ENCODE assay signal across 8 cellular contexts in genomic region chrX:51144828-51145442, GRCh38.
A peak's percentile ranks its signal among the peaks of the same experiment; 100 is the strongest.
DNase-seq lines count a peak whose midpoint lies in the region; ATAC-seq, FAIRE-seq and TF ChIP-seq lines count a peak whose summit lies in the region.

No MANE protein-coding gene starts in this region.

- TF ChIP-seq RAD21 in IMR-90 (IDR thresholded peaks at IDR 0.05; ENCODE audit: low read length) (peak; percentile 35), SK-N-SH (IDR thresholded peaks at IDR 0.05; ENCODE audit: low read length) (peak; percentile 66)

- H2BK120ac ChIP-seq in IMR-90 (ENCODE audit: low read depth, low read length): no peak overlapping the region

- peak; percentile 67 for ATAC-seq in GM18861 (IDR thresholded peaks at IDR 0.05; ENCODE audit: unreplicated experiment)
- peak; percentile 48; the same call in 1 of the 2 replicates for ATAC-seq in IMR-90 (ENCODE audit: low read depth)
- peak in 3 of 4 donors; percentile 60 to 75 (median 74) for ATAC-seq in pancreas
- no peak for ATAC-seq in GM21723 (IDR thresholded peaks at IDR 0.05; ENCODE audit: unreplicated experiment)
- no peak for ATAC-seq in HG02973 (IDR thresholded peaks at IDR 0.05; ENCODE audit: unreplicated experiment)

- H3K9ac ChIP-seq in IMR-90 (ENCODE audit: low read depth, low read length): no peak overlapping the region
- no peak overlapping the region for H3K9ac ChIP-seq in SK-N-SH
- no peak overlapping the region for H3K9ac ChIP-seq in endothelial cell of umbilical vein (replicated peaks; ENCODE audit: extremely low read depth, insufficient read depth, low read length)

- no peak overlapping the region for H3K14ac ChIP-seq in IMR-90 (replicated peaks; ENCODE audit: low read depth, low read length)

- H3K79me1 ChIP-seq in IMR-90 (ENCODE audit: low read depth in 1 of 2, low read length in 2 of 2): no peaks in the 10 kb centered on the region

- TF ChIP-seq POLR2A in IMR-90 (IDR thresholded peaks at IDR 0.05; ENCODE audit: low read depth, low read length) (no peak), endothelial cell of umbilical vein (IDR thresholded peaks at IDR 0.05; ENCODE audit: low read depth, low read length) (no peak)

- intact Hi-C loops in Calu3 (cut with micrococcal nuclease; ENCODE audit: unreplicated experiment) (loop anchor here (2.0 to 10.0 kb wide), 2 partner anchors 270 to 316 kb away; no protein-coding TSS in a partner anchor), IMR-90 (cut with micrococcal nuclease) (loop anchor here (5.0 kb wide), 1 partner anchor 277 kb away; no protein-coding TSS in a partner anchor), endothelial cell of umbilical vein (cut with micrococcal nuclease) (loop anchor here (2.0 to 5.0 kb wide), 2 partner anchors 276 to 317 kb away; no protein-coding TSS in a partner anchor), pancreas (cut with DNase I) (no loop called here)

- H3K4me1 ChIP-seq in IMR-90 (ENCODE audit: control insufficient read depth, insufficient read depth, low read length): no peaks in the 10 kb centered on the region
- H3K4me1 ChIP-seq in SK-N-SH (ENCODE audit: control insufficient read depth in 1 of 2, insufficient read depth in 2 of 2, low read depth in 1 of 2, low read length in 1 of 2): no peaks in the 10 kb centered on the region
- no peaks in the 10 kb centered on the region for H3K4me1 ChIP-seq in endothelial cell of umbilical vein (ENCODE audit: control insufficient read depth, extremely low read depth, insufficient read depth, low read length)
- no peaks in the 10 kb centered on the region for H3K4me1 ChIP-seq in pancreas

- no CpG with 5 or more reads among the region's 3 CpGs for WGBS in IMR-90 (ENCODE audit: extremely low coverage in 2 of 2, insufficient read length in 1 of 2), 2 experiments
- WGBS in SK-N-SH (ENCODE audit: low lambda C conversion rate): 0% methylated on average over 3 of the region's 3 CpGs
- WGBS in pancreas, 2 donors: 26 to 38% methylated on average over 3 of the region's 3 CpGs

- peaks cover 33% of the 10 kb centered on the region for H3K27me3 Mint-ChIP-seq in Calu3 (ENCODE audit: unreplicated experiment)

- no peak overlapping the region for H3K4ac ChIP-seq in IMR-90 (ENCODE audit: low read depth, low read length)

- TF ChIP-seq EP300 in SK-N-SH (IDR thresholded peaks at IDR 0.05; ENCODE audit: borderline replicate concordance in 1 of 2, low read depth in 1 of 2, low read length in 1 of 2): no peak

- H3K4me3 ChIP-seq in IMR-90 (ENCODE audit: insufficient read depth, low read depth, low read length) (no peak overlapping the region), SK-N-SH (ENCODE audit: low read depth in 2 of 2, low read length in 1 of 2) (peak overlapping the region in 1 of 2 experiments; percentile 19; a peak in 1 of 4 replicates), endothelial cell of umbilical vein (replicated peaks in 1 of 3; ENCODE audit: insufficient read depth in 1 of 3, low read depth in 1 of 3, low read length in 3 of 3) (no peak overlapping the region), pancreas (no peak overlapping the region)

- dilution Hi-C loops in IMR-90 (cut with HindIII; ENCODE audit: low sequenced_read_pairs, unreplicated experiment) (no loop called here), endothelial cell of umbilical vein (cut with MboI; ENCODE audit: extremely low pct_ligation_motif_present, low sequenced_read_pairs) (no loop called here)

- H2BK15ac ChIP-seq in IMR-90 (ENCODE audit: low read depth, low read length): no peak overlapping the region

- H3K27ac Mint-ChIP-seq in Calu3 (ENCODE audit: unreplicated experiment): no peak overlapping the region

- no peaks in the 10 kb centered on the region for H4K20me1 ChIP-seq in IMR-90 (ENCODE audit: insufficient read depth, low read length)
- no peaks in the 10 kb centered on the region for H4K20me1 ChIP-seq in SK-N-SH (ENCODE audit: insufficient read depth)
- H4K20me1 ChIP-seq in endothelial cell of umbilical vein (replicated peaks; ENCODE audit: control insufficient read depth, extremely low read depth, insufficient read depth, low read length): no peaks in the 10 kb centered on the region

- H3K9me2 ChIP-seq in SK-N-SH: no peaks in the 10 kb centered on the region

- no peak overlapping the region for H3K18ac ChIP-seq in IMR-90 (ENCODE audit: low read depth, low read length)

- H2BK20ac ChIP-seq in IMR-90 (ENCODE audit: low read depth, low read length): no peak overlapping the region

- H3F3A ChIP-seq in SK-N-SH (replicated peaks; ENCODE audit: insufficient read depth): no peaks in the 10 kb centered on the region

- no peak overlapping the region for H4K5ac ChIP-seq in IMR-90 (ENCODE audit: low read depth, low read length)

- no peaks in the 10 kb centered on the region for H3K36me3 Mint-ChIP-seq in Calu3 (ENCODE audit: insufficient read depth, unreplicated experiment)

- H2AFZ ChIP-seq in IMR-90 (replicated peaks; ENCODE audit: low read length, poor library complexity) (no peak overlapping the region), SK-N-SH (ENCODE audit: low read depth) (no peak overlapping the region), endothelial cell of umbilical vein (ENCODE audit: low read depth, low read length) (no peak overlapping the region)

- POLR2A ChIA-PET in IMR-90 (lab: Charles Lee; ENCODE audit: unreplicated experiment): no interaction called here
- POLR2A ChIA-PET in SK-N-SH (lab: Yijun Ruan, JAX): no interaction called here
- POLR2A ChIA-PET in endothelial cell of umbilical vein (lab: Charles Lee): no interaction called here

- H3K56ac ChIP-seq in IMR-90 (ENCODE audit: extremely low read depth, insufficient read depth, low read length): no peak overlapping the region

- CTCF ChIA-PET in Calu3 (lab: Charles Lee): no interaction called here
- CTCF ChIA-PET in IMR-90 (lab: Yijun Ruan, JAX): no interaction called here
- CTCF ChIA-PET in SK-N-SH (lab: Yijun Ruan, JAX): interaction anchor here (0.6 to 1.4 kb wide), 6 partner anchors 85 to 316 kb away, joined by 3 to 9 read pairs (median 4); no protein-coding TSS in a partner anchor
- CTCF ChIA-PET in endothelial cell of umbilical vein (lab: Charles Lee): interaction anchor here (1.4 kb wide), 1 partner anchor 10 kb away, joined by 3 read pairs; no protein-coding TSS in a partner anchor

- FAIRE-seq in endothelial cell of umbilical vein (lab: Jason Lieb, UNC) (peak; percentile 92), pancreas (lab: Jason Lieb, UNC) (no peak)

- in situ Hi-C loops in IMR-90 (cut with MboI; ENCODE audit: low sequenced_read_pairs): no loop called here

- no peak overlapping the region for H2BK5ac ChIP-seq in IMR-90 (ENCODE audit: low read depth, low read length, poor library complexity, severe bottlenecking)

- no peaks in the 10 kb centered on the region for H3K36me3 ChIP-seq in IMR-90 (ENCODE audit: control insufficient read depth, insufficient read depth, low read length)
- no peaks in the 10 kb centered on the region for H3K36me3 ChIP-seq in SK-N-SH (replicated peaks in 1 of 2; ENCODE audit: control insufficient read depth in 1 of 2, insufficient read depth in 2 of 2, low read length in 1 of 2)
- no peaks in the 10 kb centered on the region for H3K36me3 ChIP-seq in endothelial cell of umbilical vein (ENCODE audit: control insufficient read depth in 2 of 2, extremely low read depth in 1 of 2, insufficient read depth in 2 of 2, low read length in 2 of 2)
- no peaks in the 10 kb centered on the region for H3K36me3 ChIP-seq in pancreas

- H3K4me2 ChIP-seq in IMR-90 (ENCODE audit: low read depth, low read length) (no peak overlapping the region), SK-N-SH (no peak overlapping the region), endothelial cell of umbilical vein (ENCODE audit: insufficient read depth, low read length) (no peak overlapping the region)

- no peak overlapping the region for H3K4me3 Mint-ChIP-seq in Calu3 (ENCODE audit: low read depth, unreplicated experiment)

- BruUV-seq in Calu3 (replicated peaks; lab: Mats Ljungman, UMichigan) (no TSS peak), IMR-90 (replicated peaks; lab: Mats Ljungman, UMichigan) (no TSS peak), endothelial cell of umbilical vein (replicated peaks; lab: Mats Ljungman, UMichigan) (no TSS peak)

- H3K9me3 Mint-ChIP-seq in Calu3 (ENCODE audit: low read depth, unreplicated experiment): no peaks in the 10 kb centered on the region

- DNase-seq in Calu3 (peak; percentile 44), IMR-90 (peak; percentile 10), SK-N-SH (peak; percentile 48), endothelial cell of umbilical vein (ENCODE audit: low read depth, low spot score) (peak; percentile 13), pancreas (peak in 2 of 6 donors; percentile 18 to 20)

- H3K79me2 ChIP-seq in SK-N-SH (ENCODE audit: insufficient read depth) (no peaks in the 10 kb centered on the region), endothelial cell of umbilical vein (ENCODE audit: control insufficient read depth, insufficient read depth, low read length) (no peaks in the 10 kb centered on the region)

- H4K8ac ChIP-seq in IMR-90 (ENCODE audit: low read depth in 2 of 2, low read length in 2 of 2): no peak overlapping the region

- H3K27ac ChIP-seq in IMR-90 (ENCODE audit: insufficient read depth, low read length): no peak overlapping the region
- no peak overlapping the region for H3K27ac ChIP-seq in SK-N-SH (ENCODE audit: low read depth in 2 of 2, low read length in 1 of 2)
- H3K27ac ChIP-seq in endothelial cell of umbilical vein (ENCODE audit: insufficient read depth, low read depth, low read length): no peak overlapping the region
- no peak overlapping the region for H3K27ac ChIP-seq in pancreas

- H3K4me1 Mint-ChIP-seq in Calu3 (ENCODE audit: low read depth, unreplicated experiment): no peaks in the 10 kb centered on the region

- H3K9me3 ChIP-seq in IMR-90 (ENCODE audit: control insufficient read depth, insufficient read depth, low read length) (no peaks in the 10 kb centered on the region), SK-N-SH (no peaks in the 10 kb centered on the region), endothelial cell of umbilical vein (replicated peaks; ENCODE audit: control insufficient read depth, insufficient read depth, low read length) (no peaks in the 10 kb centered on the region), pancreas (no peaks in the 10 kb centered on the region)

- H3K23ac ChIP-seq in IMR-90 (ENCODE audit: low read depth, low read length): no peak overlapping the region

- H4K91ac ChIP-seq in IMR-90 (ENCODE audit: insufficient read depth, low read depth, low read length): no peak overlapping the region

- no peaks in the 10 kb centered on the region for H3K27me3 ChIP-seq in IMR-90 (ENCODE audit: control insufficient read depth, insufficient read depth, low read length)
- H3K27me3 ChIP-seq in SK-N-SH (ENCODE audit: insufficient read depth): no peaks in the 10 kb centered on the region
- no peaks in the 10 kb centered on the region for H3K27me3 ChIP-seq in endothelial cell of umbilical vein (ENCODE audit: control insufficient read depth in 2 of 2, insufficient read depth in 2 of 2, low read length in 2 of 2)
- peaks cover 0 to 24% (median 0%) of the 10 kb centered on the region in 4 donors for H3K27me3 ChIP-seq in pancreas

- no peak overlapping the region for H2AK9ac ChIP-seq in IMR-90 (replicated peaks; ENCODE audit: low read depth, low read length, poor library complexity)

- no peaks in the 10 kb centered on the region for H3K9me1 ChIP-seq in IMR-90 (ENCODE audit: insufficient read depth, low read length)
- no peaks in the 10 kb centered on the region for H3K9me1 ChIP-seq in endothelial cell of umbilical vein (replicated peaks; ENCODE audit: control insufficient read depth, extremely low read depth, insufficient read depth, low read length)

- no peak overlapping the region for H2AK5ac ChIP-seq in IMR-90 (ENCODE audit: low read depth, low read length)

- TF ChIP-seq CTCF in Calu3 (IDR thresholded peaks at IDR 0.05; ENCODE audit: unreplicated experiment) (peak; percentile 18), IMR-90 (conservative IDR thresholded peaks at IDR 0.05; ENCODE audit: low read depth, low read length) (peak; percentile 51), SK-N-SH (IDR thresholded peaks at IDR 0.05) (peak; percentile 81), endothelial cell of umbilical vein (IDR thresholded peaks at IDR 0.05; ENCODE audit: extremely low read depth in 1 of 2, insufficient read depth in 1 of 2, low read depth in 1 of 2, low read length in 2 of 2) (peak; percentile 36 to 54), pancreas (IDR thresholded peaks at IDR 0.05) (peak; percentile 43 to 66 (median 56))

Comparison
In these comparisons a context has a peak if more than half of its experiments do, and no peak if none do; other contexts are left out.
1. CTCF ChIP-seq: peak in every context shown above with its lines; median percentile 81 in SK-N-SH; 56 in pancreas; 51 in IMR-90; 45 in endothelial cell of umbilical vein; 18 in Calu3.
2. ATAC-seq: peak in GM18861 (single experiment), IMR-90 (single experiment) and pancreas (3 of 4); none in GM21723 (single experiment) and HG02973 (single experiment).
3. CTCF ChIA-PET loops: an anchor here in SK-N-SH (0.6 to 1.4 kb wide) and endothelial cell of umbilical vein (1.4 kb wide); none called in Calu3 and IMR-90.
4. intact Hi-C loops: an anchor here in Calu3 (2.0 to 10.0 kb wide), IMR-90 (5.0 kb wide) and endothelial cell of umbilical vein (2.0 to 5.0 kb wide); none called in pancreas.